Comparison of ENCODE assay signal across 8 cellular contexts in the genomic region with DNA sequence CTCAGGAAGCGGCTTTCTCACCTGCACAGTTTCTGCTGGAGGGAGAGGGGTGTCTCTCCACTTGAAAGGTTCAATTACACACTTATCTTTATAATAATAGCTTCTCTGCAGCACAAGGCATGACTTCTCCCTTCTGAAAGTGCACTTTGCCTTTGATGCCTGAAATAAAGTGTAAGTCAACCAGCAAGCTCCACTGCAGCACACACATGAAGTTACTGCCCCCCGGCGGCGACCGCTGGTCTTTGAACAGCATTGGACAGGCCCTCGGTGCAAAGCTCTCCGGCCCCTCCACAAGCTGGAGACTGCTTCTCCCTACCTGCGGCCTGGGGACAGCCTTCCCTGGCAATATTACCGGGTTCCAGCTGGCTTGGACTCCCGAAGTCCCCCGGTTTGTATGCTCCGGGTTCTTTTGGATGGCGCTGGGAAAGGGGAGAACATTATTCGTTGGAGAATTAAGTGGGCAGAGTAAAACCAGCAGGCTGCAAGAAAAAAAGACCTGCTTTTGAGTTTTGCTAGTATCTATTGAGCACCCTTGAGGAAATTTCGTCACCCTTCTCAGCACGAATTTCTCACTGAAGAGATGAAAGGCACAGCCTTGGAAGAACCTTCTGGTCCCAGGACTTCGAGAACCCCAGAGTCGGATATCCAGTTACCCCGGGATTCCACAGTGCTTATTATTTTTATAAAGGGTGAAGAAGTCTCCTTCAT. TPM values are rescaled to one million over a fixed set of nuclear protein-coding genes. Genes with fewer than 3 reads are reported as not detected.
DNase-seq lines count a peak whose midpoint lies in the region; ATAC-seq and TF ChIP-seq lines count a peak whose summit lies in the region.

No MANE protein-coding gene starts in this region.

- H3K4me3 Mint-ChIP-seq in CD14-positive monocyte (no peak overlapping the region), MCF 10A (ENCODE audit: unreplicated experiment) (no peak overlapping the region)

- intact Hi-C loops in CD14-positive monocyte (cut with micrococcal nuclease): no loop called here
- intact Hi-C loops in MCF 10A (cut with micrococcal nuclease): loop anchor here (10.0 kb wide), 1 partner anchor 58 kb away; no protein-coding TSS in a partner anchor

- CTCF ChIA-PET in MCF 10A (lab: Yijun Ruan, JAX): interaction anchor here (0.6 to 3.8 kb wide), 32 partner anchors 9 to 1213 kb away, joined by 3 to 42 read pairs (median 4); a partner anchor contains a TSS

- H3K27me3 Mint-ChIP-seq in CD14-positive monocyte (ENCODE audit: low read depth in 3 of 3) (peaks cover 0 to 2% (median 0%) of the 10 kb centered on the region in 3 donors), MCF 10A (ENCODE audit: insufficient read depth, unreplicated experiment) (no peaks in the 10 kb centered on the region)

- H3K4me1 Mint-ChIP-seq in CD14-positive monocyte (peaks cover 5% of the 10 kb centered on the region), MCF 10A (ENCODE audit: insufficient read depth, unreplicated experiment) (peaks cover 12% of the 10 kb centered on the region)

- peak; percentile 76 for TF ChIP-seq CTCF in CD14-positive monocyte (IDR thresholded peaks at IDR 0.05)
- TF ChIP-seq CTCF in VCaP (conservative IDR thresholded peaks at IDR 0.05): peak; percentile 98
- peak; percentile 82 for TF ChIP-seq CTCF in MCF 10A (IDR thresholded peaks at IDR 0.05; ENCODE audit: unreplicated experiment)

- no TSS peak for BruUV-seq in MCF 10A (replicated peaks; lab: Mats Ljungman, UMichigan)

- DNase-seq in CD14-positive monocyte (ENCODE audit: low spot score) (peak; percentile 70), H4 (ENCODE audit: low spot score) (peak; percentile 67), NCI-H2081 treated with DMSO at 0.1 percent for 48 hours (lab: John Stamatoyannopoulos, UW) (peak; percentile 80), MCF 10A (ENCODE audit: unreplicated experiment) (peak; percentile 68), inferior parietal cortex (ENCODE audit: extremely low spot score) (peak; percentile 82)
- DNase-seq in stimulated activated CD4-positive, alpha-beta T cell treated with anti-CD3 and anti-CD28 coated beads, Interleukin-12 subunit alpha, Interleukin-12 subunit beta, amount 100 ng/mL, for 4 hours: peak; percentile 65

- ATAC-seq in GM18511 (IDR thresholded peaks at IDR 0.05; ENCODE audit: unreplicated experiment): no peak

- POLR2A ChIA-PET in MCF 10A (lab: Yijun Ruan, JAX): interaction anchor here (1.0 kb wide), 2 partner anchors 10 to 12 kb away, joined by 3 read pairs; no protein-coding TSS in a partner anchor

- no peak overlapping the region for H3K27ac Mint-ChIP-seq in CD14-positive monocyte
- H3K27ac Mint-ChIP-seq in MCF 10A (ENCODE audit: low read depth, unreplicated experiment): no peak overlapping the region

- H3K36me3 Mint-ChIP-seq in CD14-positive monocyte (peaks cover 3 to 7% of the 10 kb centered on the region in 2 donors), MCF 10A (ENCODE audit: insufficient read depth, unreplicated experiment) (no peaks in the 10 kb centered on the region)

- peaks cover 0 to 3% (median 0%) of the 10 kb centered on the region in 7 donors for H3K9me3 Mint-ChIP-seq in CD14-positive monocyte
- H3K9me3 Mint-ChIP-seq in MCF 10A (ENCODE audit: unreplicated experiment): no peaks in the 10 kb centered on the region

- peak overlapping the region; percentile 35 for H3K27ac ChIP-seq in VCaP

RNA-seq across cellular contexts. Expression of a gene that starts 11.8 kb away (rescaled TPM):
- polyA plus RNA-seq in CD14-positive monocyte: 10 to 100 TPM; 15.1 to 17.5 TPM
- total RNA-seq in H4 (2014; rRNA removed; shearing (Covaris generic)): 43.7 and 52.2 TPM in 2 replicates
- 11.9 and 18.4 TPM in 2 replicates for total RNA-seq in MCF 10A (2022)
